Comparison of ENCODE assay signal across 9 cellular contexts in the genomic region with DNA sequence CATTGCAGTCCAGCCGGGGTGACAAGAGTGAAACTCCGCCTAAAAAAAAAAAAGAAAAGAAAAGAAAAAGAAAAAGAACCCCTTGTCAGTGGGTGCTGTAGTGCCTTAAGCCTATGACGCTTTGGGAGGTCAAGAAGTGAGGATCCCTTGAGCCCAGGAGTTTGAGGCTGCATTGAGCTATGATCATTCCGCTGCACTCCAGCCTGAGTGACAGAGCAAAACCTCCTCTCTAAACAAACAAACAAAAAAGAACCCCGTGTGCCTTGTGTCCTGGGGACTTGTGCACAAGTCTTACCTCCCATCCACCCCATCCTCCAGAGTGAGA. TPM values are rescaled to one million over a fixed set of nuclear protein-coding genes. Genes with fewer than 3 reads are reported as not detected.
DNase-seq lines count a peak whose midpoint lies in the region; ATAC-seq, FAIRE-seq and TF ChIP-seq lines count a peak whose summit lies in the region.
"Had no signal": no experiment of that assay in that cellular context is flagged by ENCODE, and none has a peak within 500 bp of the region (broad histone marks: within the 10 kb centered on the region; RNA-seq: fewer than 3 reads in every experiment).

No MANE protein-coding gene starts in this region.

- intact Hi-C loops in GM12878 (cut with micrococcal nuclease; ENCODE audit: unreplicated experiment), result no loop called here
- intact Hi-C loops in right lobe of liver (cut with DNase I), result no loop called here

- H3K4me3 ChIP-seq in GM12878 (no peak overlapping the region), right lobe of liver (no peak overlapping the region), tibial nerve (peak overlapping the region in 2 of 4 donors; percentile 24 to 37)

- H3K4me2 ChIP-seq in GM12878 (ENCODE audit: control insufficient read depth, insufficient read depth), result peak overlapping the region; percentile 48; the same call in 1 of the 2 replicates

- peaks cover 8% of the 10 kb centered on the region for H3K36me3 Mint-ChIP-seq in activated naive CD4-positive, alpha-beta T cell treated with anti-CD3 and anti-CD28 coated beads, Interleukin-2, amount 10 ng/mL, durations not matched to agents 7 days and 5 days

- no peaks in the 10 kb centered on the region for H3K79me2 ChIP-seq in GM12878 (ENCODE audit: control insufficient read depth, insufficient read depth, low read length)

- WGBS in GM12878 (ENCODE audit: insufficient coverage, insufficient replicate concordance, low lambda C conversion rate, missing lambda C conversion rate), result 44% methylated on average over 3 of the region's 5 CpGs
- WGBS in right lobe of liver (ENCODE audit: insufficient coverage, low coverage, low lambda C conversion rate, missing lambda C conversion rate), result 40% methylated on average over 2 of the region's 5 CpGs
- WGBS in tibial nerve, 2 donors, result 41% methylated on average over 5 of the region's 5 CpGs

- H3K4me1 ChIP-seq in GM12878 (ENCODE audit: control insufficient read depth, insufficient read depth, low read length) (peaks cover 7% of the 10 kb centered on the region), right lobe of liver (peaks cover 0 to 2% (median 0%) of the 10 kb centered on the region in 4 donors), tibial nerve (peaks cover 3 to 48% (median 40%) of the 10 kb centered on the region in 4 donors)

- FAIRE-seq in GM12878 (lab: Jason Lieb, UNC), result no peak

- TF ChIP-seq RAD21 in GM12878 (IDR thresholded peaks at IDR 0.05; ENCODE audit: insufficient read depth, low read depth, low read length), result no peak

- no peak for TF ChIP-seq POLR2A in GM12878 (IDR thresholded peaks at IDR 0.05; ENCODE audit: low read depth, low read length)
- TF ChIP-seq POLR2A in right lobe of liver (IDR thresholded peaks at IDR 0.05), result no peak
- TF ChIP-seq POLR2A in tibial nerve (IDR thresholded peaks at IDR 0.05), result no peak

- POLR2A ChIA-PET in GM12878 (lab: Charles Lee), result interaction anchor here (0.7 kb wide), 1 partner anchor 341 kb away, joined by 4 read pairs; no protein-coding TSS in a partner anchor

- H4K20me1 ChIP-seq in GM12878 (ENCODE audit: control insufficient read depth, insufficient read depth), result no peaks in the 10 kb centered on the region

- no peak overlapping the region for H3K9ac ChIP-seq in GM12878 (ENCODE audit: control insufficient read depth, insufficient read depth, low read length)

- H3K27me3 ChIP-seq in GM12878 (replicated peaks in 1 of 2; ENCODE audit: control insufficient read depth in 2 of 2, insufficient read depth in 2 of 2, low read length in 1 of 2) (no peaks in the 10 kb centered on the region), right lobe of liver (no peaks in the 10 kb centered on the region), tibial nerve (no peaks in the 10 kb centered on the region)

- CTCF ChIA-PET in activated naive CD4-positive, alpha-beta T cell treated with anti-CD3 and anti-CD28 coated beads, Interleukin-2, amount 10 ng/mL, durations not matched to agents 7 days and 5 days (lab: Charles Lee), result interaction anchor here (0.6 to 1.7 kb wide), 6 partner anchors 8 to 75 kb away, joined by 3 to 8 read pairs (median 4); no protein-coding TSS in a partner anchor
- CTCF ChIA-PET in GM12878 (lab: Yijun Ruan, JAX), result interaction anchor here (0.7 to 1.3 kb wide), 2 partner anchors 8 to 29 kb away, joined by 3 to 4 read pairs; no protein-coding TSS in a partner anchor

- H3K36me3 ChIP-seq in GM12878 (ENCODE audit: control insufficient read depth in 2 of 2, insufficient read depth in 2 of 2, low read length in 1 of 2), result no peaks in the 10 kb centered on the region
- no peaks in the 10 kb centered on the region for H3K36me3 ChIP-seq in right lobe of liver
- H3K36me3 ChIP-seq in tibial nerve, result no peaks in the 10 kb centered on the region
- H3K36me3 ChIP-seq: neutrophil had no signal

- H3K27ac ChIP-seq in GM12878 (ENCODE audit: control insufficient read depth, insufficient read depth) (no peak overlapping the region), right lobe of liver (peak overlapping the region in 2 of 3 donors; percentile 33 to 83), tibial nerve (peak overlapping the region; percentile 67 to 97 (median 84))
- H3K27ac ChIP-seq: neutrophil had no signal

- H3K4me1 Mint-ChIP-seq in activated naive CD4-positive, alpha-beta T cell treated with anti-CD3 and anti-CD28 coated beads, Interleukin-2, amount 10 ng/mL, durations not matched to agents 7 days and 5 days, result peaks cover 55% of the 10 kb centered on the region

- no peaks in the 10 kb centered on the region for H3K9me3 Mint-ChIP-seq in activated naive CD4-positive, alpha-beta T cell treated with anti-CD3 and anti-CD28 coated beads, Interleukin-2, amount 10 ng/mL, durations not matched to agents 7 days and 5 days

- TF ChIP-seq EP300 in GM12878 (IDR thresholded peaks at IDR 0.05; ENCODE audit: borderline replicate concordance in 1 of 2, control insufficient read depth in 1 of 2, low read depth in 2 of 2, low read length in 2 of 2), result no peak
- TF ChIP-seq EP300 in tibial nerve (IDR thresholded peaks at IDR 0.05), result no peak

- in situ Hi-C loops in GM12878 (cut with MboI), result no loop called here

- TF ChIP-seq CTCF in GM12878 (IDR thresholded peaks at IDR 0.05 in 2 of 3, conservative IDR thresholded peaks at IDR 0.05 in 1 of 3; ENCODE audit: control insufficient read depth in 2 of 3, extremely low read depth in 1 of 3, insufficient read depth in 1 of 3, low read depth in 3 of 3, low read length in 3 of 3) (no peak), right lobe of liver (IDR thresholded peaks at IDR 0.05) (no peak), tibial nerve (IDR thresholded peaks at IDR 0.05) (no peak)

- RAD21 ChIA-PET in GM12878 (lab: Charles Lee; ENCODE audit: unreplicated experiment), result interaction anchor here (1.1 kb wide), 1 partner anchor 156 kb away, joined by 4 read pairs; a partner anchor contains a TSS

- BruUV-seq in GM12878 (replicated peaks; lab: Mats Ljungman, UMichigan), result no TSS peak

- DNase-seq in activated naive CD4-positive, alpha-beta T cell treated with anti-CD3 and anti-CD28 coated beads, Interleukin-2, amount 10 ng/mL, durations not matched to agents 7 days and 5 days, result no peak
- DNase-seq in activated naive CD4-positive, alpha-beta T cell (lab: John Stamatoyannopoulos, UW), result no peak
- DNase-seq in GM12878 (ENCODE audit: low read depth, low spot score), result no peak
- no peak for DNase-seq in right lobe of liver
- no peak for DNase-seq in tibial nerve (ENCODE audit: low spot score in 2 of 2)
- DNase-seq in iPS-NIHi11 (ENCODE audit: low spot score), result no peak

- peak overlapping the region; percentile 58 for H2AFZ ChIP-seq in GM12878 (ENCODE audit: control insufficient read depth, low read depth, low read length)

- H3K27ac Mint-ChIP-seq in activated naive CD4-positive, alpha-beta T cell treated with anti-CD3 and anti-CD28 coated beads, Interleukin-2, amount 10 ng/mL, durations not matched to agents 7 days and 5 days, result peak overlapping the region; percentile 89

- SMC1A ChIA-PET in GM12878 (lab: Charles Lee; ENCODE audit: uncharacterized antibody, unreplicated experiment), result interaction anchor here (0.6 to 1.0 kb wide), 3 partner anchors 10 to 290 kb away, joined by 3 read pairs; no protein-coding TSS in a partner anchor

- H3K27me3 Mint-ChIP-seq in activated naive CD4-positive, alpha-beta T cell treated with anti-CD3 and anti-CD28 coated beads, Interleukin-2, amount 10 ng/mL, durations not matched to agents 7 days and 5 days, result peaks cover 36% of the 10 kb centered on the region

- ATAC-seq in GM12878 (no peak; the same call in 2 of the 3 replicates), right lobe of liver (no peak), HG03095 (IDR thresholded peaks at IDR 0.05; ENCODE audit: unreplicated experiment) (no peak), HG02885 (IDR thresholded peaks at IDR 0.05; ENCODE audit: poor library complexity, unreplicated experiment) (no peak)

- peaks cover 2% of the 10 kb centered on the region; the same call in 1 of the 3 replicates for H3K9me3 ChIP-seq in GM12878 (replicated peaks; ENCODE audit: control insufficient read depth, insufficient read depth, low read length)
- H3K9me3 ChIP-seq in right lobe of liver, result no peaks in the 10 kb centered on the region
- H3K9me3 ChIP-seq in tibial nerve, result no peaks in the 10 kb centered on the region
- H3K9me3 ChIP-seq: neutrophil had no signal

- H3K4me3 Mint-ChIP-seq in activated naive CD4-positive, alpha-beta T cell treated with anti-CD3 and anti-CD28 coated beads, Interleukin-2, amount 10 ng/mL, durations not matched to agents 7 days and 5 days, result peak overlapping the region; percentile 70

TF ChIP-seq in GM12878, 131 proteins besides CTCF, POLR2A, EP300 and RAD21 (continues in another document):
- TF ChIP-seq ZNF207 (IDR thresholded peaks at IDR 0.05; ENCODE audit: borderline replicate concordance), result no peak
- no peak for TF ChIP-seq MYC (IDR thresholded peaks at IDR 0.05; ENCODE audit: insufficient read depth, insufficient read length, insufficient replicate concordance, low read length, severe bottlenecking)

RNA-seq across cellular contexts. Expression of a gene that starts 33.5 kb away (rescaled TPM):
- not detected in 2 replicates for total RNA-seq in GM12878 (2013; cell fraction: nucleolus; rRNA removed)
- 0.44 TPM in 1 of 2 replicates, not detected in the other for total RNA-seq in GM12878 (2014; rRNA removed)
- 0.31 TPM in 1 of 2 replicates, not detected in the other for total RNA-seq in GM12878 (2014; rRNA removed; fragmentation: Illumina TruSeq; extraction: Trizol)
- 0.24 and 0.85 TPM in 2 replicates for total RNA-seq in GM12878 (2021)
- 0.13 TPM for polyA plus RNA-seq in GM12878 (2011; ENCODE audit: low read depth)
- 0.08 and 0.20 TPM in 2 replicates for polyA plus RNA-seq in GM12878 (2011; rRNA removed)
- 0.17 and 0.24 TPM in 2 replicates for polyA plus RNA-seq in GM12878 (2011; cell fraction: cytosol; rRNA removed)
- polyA plus RNA-seq in GM12878 (2011; cell fraction: nucleus; rRNA removed), result 0.12 and 0.26 TPM in 2 replicates
- 0.35 and 0.79 TPM in 2 replicates for polyA plus RNA-seq in GM12878 (2012)
- 0.09 and 1.5 TPM in 2 replicates for polyA plus RNA-seq in GM12878 (2014; fragmentation: Illumina TruSeq; extraction: Trizol)
- under 1 TPM in 1 of 2 experiments, not detected in 1; 0.31 TPM for polyA plus RNA-seq in GM12878 (2014; fragmentation: Nextera tagmentation; extraction: Ambion mirVana)
- polyA plus RNA-seq in GM12878 (2014; rRNA removed), result 0.06 TPM in 1 of 2 replicates, not detected in the other
- polyA plus RNA-seq in GM12878 (2016; fragmentation: Nextera tagmentation; extraction: Ambion mirVana), result under 1 TPM; 0.40 to 0.62 TPM
- not detected in 2 replicates for polyA minus RNA-seq in GM12878 (2011; rRNA and poly(A)+ RNA removed)
- polyA minus RNA-seq in GM12878 (2011; cell fraction: cytosol; rRNA and poly(A)+ RNA removed), result 0.62 and 1.2 TPM in 2 replicates
- 0.10 and 0.12 TPM in 2 replicates for polyA minus RNA-seq in GM12878 (2011; cell fraction: nucleus; rRNA and poly(A)+ RNA removed)
- 10 to 100 TPM in 1 of 6 experiments, 1 to 10 TPM in 5; 1.8 to 13.5 (median 4.1) TPM for total RNA-seq in right lobe of liver
- total RNA-seq in tibial nerve, result 100 to 1,000 TPM in 3 of 4 donors, 10 to 100 TPM in 1; 96.3 to 142 (median 105) TPM

Comparison
In these comparisons a context has a peak if more than half of its experiments do, and no peak if none do; other contexts are left out.
1. RNA of a gene that starts 33.5 kb away (total RNA-seq): 96.3 to 142 TPM in tibial nerve; 1.8 to 13.5 TPM in right lobe of liver and 0.24 to 0.85 TPM in GM12878; every median in the first group is over 4 times any median in the second.